Comparison of ENCODE assay signal across 17 cellular contexts in genomic region chr16:14475370-14476139, GRCh38.
DNase-seq lines count a peak whose midpoint lies in the region; ATAC-seq and TF ChIP-seq lines count a peak whose summit lies in the region.
"Had no signal": no experiment of that assay in that cellular context is flagged by ENCODE, and none has a peak within 500 bp of the region (broad histone marks: within the 10 kb centered on the region; RNA-seq: fewer than 3 reads in every experiment).

No MANE protein-coding gene starts in this region.

- WGBS in lung, 2 donors: 76 to 88% methylated on average over 7 of the region's 7 CpGs

- H3K27ac Mint-ChIP-seq in WTC11: peak overlapping the region; percentile 21
- H3K27ac Mint-ChIP-seq in activated CD4-positive, alpha-beta memory T cell treated with anti-CD3 and anti-CD28 coated beads, Interleukin-2, amount 10 ng/mL, durations not matched to agents 7 days and 5 days: no peak overlapping the region
- H3K27ac Mint-ChIP-seq: activated CD4-positive, alpha-beta T cell treated with anti-CD3 and anti-CD28 coated beads, Interleukin-2, amount 10 ng/mL, durations not matched to agents 7 days and 5 days; stimulated activated effector memory CD8-positive, alpha-beta T cell treated with anti-CD3 and anti-CD28 coated beads, Interleukin-12 subunit alpha, Interleukin-12 subunit beta, amount 100 ng/mL, for 72 hours had no signal

- no peaks in the 10 kb centered on the region for H3K4me1 ChIP-seq in lung (ENCODE audit: control insufficient read depth in 2 of 2, insufficient read depth in 2 of 2, low read length in 2 of 2)

- TF ChIP-seq CTCF in WTC11 (IDR thresholded peaks at IDR 0.05) (no peak), lung (IDR thresholded peaks at IDR 0.05; ENCODE audit: control extremely low read depth, extremely low read depth) (no peak)

- H3K36me3 ChIP-seq in lung (ENCODE audit: control insufficient read depth in 2 of 2, insufficient read depth in 2 of 2, low read length in 2 of 2): no peaks in the 10 kb centered on the region

- no peak overlapping the region for H3K4me3 ChIP-seq in lung
- H3K4me3 ChIP-seq: BLaER1 treated with 17β-estradiol and CSF1 and Interleukin-3, amounts not matched to agents 10 nM and 100 nM had no signal

- DNase-seq in DMS53 treated with DMSO at 0.1 percent for 48 hours (lab: John Stamatoyannopoulos, UW; ENCODE audit: unreplicated experiment) (peak; percentile 80), NCI-H2029 (lab: John Stamatoyannopoulos, UW) (peak; percentile 68), WTC11 (ENCODE audit: low spot score) (no peak), lung (ENCODE audit: low spot score) (no peak), NCI-H748 treated with DMSO at 0.1 percent for 48 hours (lab: John Stamatoyannopoulos, UW) (no peak)
- DNase-seq in activated CD4-positive, alpha-beta memory T cell treated with anti-CD3 and anti-CD28 coated beads, Interleukin-2, amount 10 ng/mL, durations not matched to agents 7 days and 5 days: no peak
- DNase-seq: activated CD4-positive, alpha-beta T cell treated with anti-CD3 and anti-CD28 coated beads, Interleukin-2, amount 10 ng/mL, durations not matched to agents 7 days and 5 days; activated T-cell treated with anti-CD3 and anti-CD28 coated beads, Interleukin-2, amount 50 U/mL, for 72 hours; amygdala; foreskin fibroblast; Karpas-422; NCI-H226; stimulated activated CD4-positive, alpha-beta T cell treated with anti-CD3 and anti-CD28 coated beads, Interleukin-4, amount 100 ng/mL, for 24 hours had no signal

- no peak overlapping the region for H3K4me3 Mint-ChIP-seq in WTC11
- H3K4me3 Mint-ChIP-seq in activated CD4-positive, alpha-beta memory T cell treated with anti-CD3 and anti-CD28 coated beads, Interleukin-2, amount 10 ng/mL, durations not matched to agents 7 days and 5 days: no peak overlapping the region
- H3K4me3 Mint-ChIP-seq: activated CD4-positive, alpha-beta T cell treated with anti-CD3 and anti-CD28 coated beads, Interleukin-2, amount 10 ng/mL, durations not matched to agents 7 days and 5 days; activated T-cell treated with anti-CD3 and anti-CD28 coated beads, Interleukin-2, amount 50 U/mL, for 72 hours; stimulated activated effector memory CD8-positive, alpha-beta T cell treated with anti-CD3 and anti-CD28 coated beads, Interleukin-12 subunit alpha, Interleukin-12 subunit beta, amount 100 ng/mL, for 72 hours had no signal

- no peaks in the 10 kb centered on the region for H3K27me3 ChIP-seq in lung (ENCODE audit: control insufficient read depth, insufficient read depth)
- H3K27me3 ChIP-seq: BLaER1 treated with 17β-estradiol and CSF1 and Interleukin-3, amounts not matched to agents 10 nM and 100 nM had no signal

- ATAC-seq in WTC11: no peak
- peak; percentile 58 for ATAC-seq in lung (ENCODE audit: insufficient read depth, low FRiP score)
- no peak for ATAC-seq in GM18519 (IDR thresholded peaks at IDR 0.05; ENCODE audit: low FRiP score, unreplicated experiment)
- ATAC-seq in HG03378 (IDR thresholded peaks at IDR 0.05; ENCODE audit: unreplicated experiment): no peak
- ATAC-seq: activated T-cell treated with anti-CD3 and anti-CD28 coated beads, Interleukin-2, amount 50 U/mL, for 72 hours; stimulated activated effector memory CD8-positive, alpha-beta T cell treated with anti-CD3 and anti-CD28 coated beads, Interleukin-12 subunit alpha, Interleukin-12 subunit beta, amount 100 ng/mL, for 72 hours had no signal

- no peaks in the 10 kb centered on the region for H3K9me3 ChIP-seq in lung (ENCODE audit: control insufficient read depth in 2 of 2, insufficient read depth in 1 of 2, low read length in 1 of 2)

- peaks cover 24% of the 10 kb centered on the region for H3K36me3 Mint-ChIP-seq in WTC11
- H3K36me3 Mint-ChIP-seq in activated CD4-positive, alpha-beta memory T cell treated with anti-CD3 and anti-CD28 coated beads, Interleukin-2, amount 10 ng/mL, durations not matched to agents 7 days and 5 days (ENCODE audit: low read depth): peaks cover 34% of the 10 kb centered on the region

- H3K27ac ChIP-seq in lung (ENCODE audit: low read depth in 1 of 2, low read length in 1 of 2): no peak overlapping the region
- H3K27ac ChIP-seq: BLaER1 treated with 17β-estradiol and CSF1 and Interleukin-3, amounts not matched to agents 10 nM and 100 nM had no signal

- H3K27me3 Mint-ChIP-seq in WTC11 (ENCODE audit: low read depth): no peaks in the 10 kb centered on the region
- no peaks in the 10 kb centered on the region for H3K27me3 Mint-ChIP-seq in activated CD4-positive, alpha-beta memory T cell treated with anti-CD3 and anti-CD28 coated beads, Interleukin-2, amount 10 ng/mL, durations not matched to agents 7 days and 5 days
- H3K27me3 Mint-ChIP-seq: activated CD4-positive, alpha-beta T cell treated with anti-CD3 and anti-CD28 coated beads, Interleukin-2, amount 10 ng/mL, durations not matched to agents 7 days and 5 days had no signal

- H3K4me1 Mint-ChIP-seq in WTC11: peaks cover 15% of the 10 kb centered on the region
- no peaks in the 10 kb centered on the region for H3K4me1 Mint-ChIP-seq in activated CD4-positive, alpha-beta memory T cell treated with anti-CD3 and anti-CD28 coated beads, Interleukin-2, amount 10 ng/mL, durations not matched to agents 7 days and 5 days
- H3K4me1 Mint-ChIP-seq: activated CD4-positive, alpha-beta T cell treated with anti-CD3 and anti-CD28 coated beads, Interleukin-2, amount 10 ng/mL, durations not matched to agents 7 days and 5 days; stimulated activated effector memory CD8-positive, alpha-beta T cell treated with anti-CD3 and anti-CD28 coated beads, Interleukin-12 subunit alpha, Interleukin-12 subunit beta, amount 100 ng/mL, for 72 hours had no signal

- H3K9me3 Mint-ChIP-seq in WTC11: peaks cover 17% of the 10 kb centered on the region
- peaks cover 3% of the 10 kb centered on the region for H3K9me3 Mint-ChIP-seq in activated CD4-positive, alpha-beta memory T cell treated with anti-CD3 and anti-CD28 coated beads, Interleukin-2, amount 10 ng/mL, durations not matched to agents 7 days and 5 days
- H3K9me3 Mint-ChIP-seq: stimulated activated effector memory CD8-positive, alpha-beta T cell treated with anti-CD3 and anti-CD28 coated beads, Interleukin-12 subunit alpha, Interleukin-12 subunit beta, amount 100 ng/mL, for 72 hours had no signal

- POLR2A ChIA-PET in WTC11 (lab: Charles Lee): interaction anchor here (0.6 kb wide), 1 partner anchor 13 kb away, joined by 8 read pairs; no protein-coding TSS in a partner anchor
- POLR2A ChIA-PET in activated CD4-positive, alpha-beta memory T cell treated with anti-CD3 and anti-CD28 coated beads, Interleukin-2, amount 10 ng/mL, durations not matched to agents 7 days and 5 days (lab: Charles Lee): no interaction called here

- CTCF ChIA-PET in WTC11 (lab: Charles Lee): interaction anchor here (0.6 kb wide), 1 partner anchor 14 kb away, joined by 3 read pairs; no protein-coding TSS in a partner anchor
- CTCF ChIA-PET in activated CD4-positive, alpha-beta memory T cell treated with anti-CD3 and anti-CD28 coated beads, Interleukin-2, amount 10 ng/mL, durations not matched to agents 7 days and 5 days (lab: Charles Lee): no interaction called here

TF ChIP-seq in WTC11, 78 proteins besides CTCF, POLR2A, EP300 and RAD21:
- no peak for TF ChIP-seq ZNF232 (CRISPR knock-in tag; IDR thresholded peaks at IDR 0.05)
- TF ChIP-seq GABPB1 (CRISPR knock-in tag; IDR thresholded peaks at IDR 0.05): 0 out of 2 replicates have a peak, but pooled peaks have one; percentile 24
TF ChIP-seq in WTC11: peak in this region for 1.

Comparison
In these comparisons a context has a peak if more than half of its experiments do, and no peak if none do; other contexts are left out.
1. DNase-seq: peak in DMS53 treated with DMSO at 0.1 percent for 48 hours (single experiment) and NCI-H2029 (single experiment); none in WTC11 (single experiment), lung (single experiment), activated CD4-positive, alpha-beta memory T cell treated with anti-CD3 and anti-CD28 coated beads, Interleukin-2, amount 10 ng/mL, durations not matched to agents 7 days and 5 days (single experiment) and NCI-H748 treated with DMSO at 0.1 percent for 48 hours (single experiment).